13 cellular contexts compared by ENCODE assay signal in the genomic region with DNA sequence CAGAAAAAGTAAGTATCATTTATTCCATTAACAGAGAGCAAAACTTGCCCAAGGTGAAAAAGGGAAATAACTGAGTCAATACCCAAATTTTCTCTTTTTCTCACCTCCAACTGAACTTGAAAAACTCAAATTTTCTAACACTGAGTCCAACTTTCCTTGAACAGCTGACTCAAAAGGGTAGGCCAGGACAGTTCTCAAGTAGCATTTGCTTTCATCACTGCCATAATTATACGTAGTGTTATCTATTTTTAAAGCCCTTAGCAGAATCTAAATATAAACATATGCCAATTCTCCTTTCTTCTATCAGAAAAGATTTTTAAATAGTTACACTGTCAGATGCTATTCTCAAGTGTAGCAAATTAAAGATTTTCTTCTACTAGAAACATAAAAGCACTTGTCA. TPM values are rescaled to one million over a fixed set of nuclear protein-coding genes. Genes with fewer than 3 reads are reported as not detected.
DNase-seq lines count a peak whose midpoint lies in the region; ATAC-seq and TF ChIP-seq lines count a peak whose summit lies in the region.
"Had no signal": no experiment of that assay in that cellular context is flagged by ENCODE, and none has a peak within 500 bp of the region (broad histone marks: within the 10 kb centered on the region; RNA-seq: fewer than 3 reads in every experiment).

No MANE protein-coding gene starts in this region.

- 24% methylated on average over 1 of the region's 1 CpG for WGBS in right cardiac atrium

- no peaks in the 10 kb centered on the region for H3K9me3 Mint-ChIP-seq in activated naive CD4-positive, alpha-beta T cell treated with anti-CD3 and anti-CD28 coated beads, Interleukin-2, amount 50 U/mL, for 24 hours
- H3K9me3 Mint-ChIP-seq in activated B cell treated with CpG ODN at 0.5 μM for 24 hours = no peaks in the 10 kb centered on the region
- H3K9me3 Mint-ChIP-seq in stimulated activated effector memory CD8-positive, alpha-beta T cell treated with anti-CD3 and anti-CD28 coated beads, Interleukin-12 subunit alpha, Interleukin-12 subunit beta, amount 100 ng/mL, for 72 hours = no peaks in the 10 kb centered on the region

- no peaks in the 10 kb centered on the region for H3K9me3 ChIP-seq in right cardiac atrium (ENCODE audit: control insufficient read depth, low read length)
- H3K9me3 ChIP-seq: tibial nerve had no signal

- H3K36me3 Mint-ChIP-seq in activated naive CD4-positive, alpha-beta T cell treated with anti-CD3 and anti-CD28 coated beads, Interleukin-2, amount 50 U/mL, for 24 hours = peaks cover 29% of the 10 kb centered on the region
- H3K36me3 Mint-ChIP-seq in activated B cell treated with CpG ODN at 0.5 μM for 24 hours (ENCODE audit: low read depth) = peaks cover 62% of the 10 kb centered on the region
- peaks cover 83% of the 10 kb centered on the region for H3K36me3 Mint-ChIP-seq in stimulated activated effector memory CD8-positive, alpha-beta T cell treated with anti-CD3 and anti-CD28 coated beads, Interleukin-12 subunit alpha, Interleukin-12 subunit beta, amount 100 ng/mL, for 72 hours

- H3K27ac ChIP-seq in right cardiac atrium (ENCODE audit: low read length) = peak overlapping the region; percentile 42
- H3K27ac ChIP-seq: tibial nerve had no signal

- H3K27ac Mint-ChIP-seq in activated naive CD4-positive, alpha-beta T cell treated with anti-CD3 and anti-CD28 coated beads, Interleukin-2, amount 50 U/mL, for 24 hours = peak overlapping the region; percentile 56
- no peak overlapping the region for H3K27ac Mint-ChIP-seq in activated B cell treated with CpG ODN at 0.5 μM for 24 hours
- peak overlapping the region; percentile 70 for H3K27ac Mint-ChIP-seq in stimulated activated effector memory CD8-positive, alpha-beta T cell treated with anti-CD3 and anti-CD28 coated beads, Interleukin-12 subunit alpha, Interleukin-12 subunit beta, amount 100 ng/mL, for 72 hours

- intact Hi-C loops in activated B cell treated with CpG ODN at 0.5 μM for 24 hours (cut with micrococcal nuclease) (loop anchor here (5.0 to 10.0 kb wide), 2 partner anchors 93 to 690 kb away; no protein-coding TSS in a partner anchor), right cardiac atrium (cut with DNase I) (no loop called here)

- CTCF ChIA-PET in activated B cell treated with CpG ODN at 0.5 μM for 24 hours (lab: Charles Lee) = no interaction called here

- H3K27me3 Mint-ChIP-seq in activated naive CD4-positive, alpha-beta T cell treated with anti-CD3 and anti-CD28 coated beads, Interleukin-2, amount 50 U/mL, for 24 hours = no peaks in the 10 kb centered on the region
- H3K27me3 Mint-ChIP-seq in activated B cell treated with CpG ODN at 0.5 μM for 24 hours = no peaks in the 10 kb centered on the region

- no peak for TF ChIP-seq CTCF in activated B cell treated with CpG ODN at 0.5 μM for 24 hours (IDR thresholded peaks at IDR 0.05)

- no peaks in the 10 kb centered on the region for H3K27me3 ChIP-seq in right cardiac atrium (ENCODE audit: control insufficient read depth, insufficient read depth)
- H3K27me3 ChIP-seq: tibial nerve had no signal

- peaks cover 7% of the 10 kb centered on the region for H3K4me1 ChIP-seq in right cardiac atrium (ENCODE audit: control insufficient read depth, insufficient read depth, low read length)

- DNase-seq in activated naive CD4-positive, alpha-beta T cell (lab: John Stamatoyannopoulos, UW) = no peak
- no peak for DNase-seq in activated B cell treated with CpG ODN at 0.5 μM for 24 hours
- DNase-seq in right cardiac atrium = no peak
- no peak for DNase-seq in stimulated activated effector memory CD8-positive, alpha-beta T cell treated with anti-CD3 and anti-CD28 coated beads, Interleukin-12 subunit alpha, Interleukin-12 subunit beta, amount 100 ng/mL, for 72 hours (ENCODE audit: low spot score in 2 of 2)
- no peak for DNase-seq in Kasumi-1 (lab: John Stamatoyannopoulos, UW)
- DNase-seq in NCI-H128 (lab: John Stamatoyannopoulos, UW; ENCODE audit: unreplicated experiment) = no peak
- no peak for DNase-seq in activated effector memory CD4-positive, alpha-beta T cell treated with Interleukin-2 at 50 U/mL for 16 hours
- DNase-seq: cerebellar nuclear complex, kidney, NCI-H1694, SW 1271 had no signal

- peak overlapping the region; percentile 84 for H3K4me3 Mint-ChIP-seq in activated naive CD4-positive, alpha-beta T cell treated with anti-CD3 and anti-CD28 coated beads, Interleukin-2, amount 50 U/mL, for 24 hours
- H3K4me3 Mint-ChIP-seq in activated B cell treated with CpG ODN at 0.5 μM for 24 hours = peak overlapping the region; percentile 25
- peak overlapping the region; percentile 87 for H3K4me3 Mint-ChIP-seq in stimulated activated effector memory CD8-positive, alpha-beta T cell treated with anti-CD3 and anti-CD28 coated beads, Interleukin-12 subunit alpha, Interleukin-12 subunit beta, amount 100 ng/mL, for 72 hours

- peak overlapping the region; percentile 51 for H3K4me3 ChIP-seq in right cardiac atrium (ENCODE audit: low read length)
- H3K4me3 ChIP-seq: tibial nerve had no signal

- POLR2A ChIA-PET in activated B cell treated with CpG ODN at 0.5 μM for 24 hours (lab: Charles Lee) = no interaction called here

- peaks cover 80% of the 10 kb centered on the region for H3K4me1 Mint-ChIP-seq in activated naive CD4-positive, alpha-beta T cell treated with anti-CD3 and anti-CD28 coated beads, Interleukin-2, amount 50 U/mL, for 24 hours
- H3K4me1 Mint-ChIP-seq in activated B cell treated with CpG ODN at 0.5 μM for 24 hours = peaks cover 82% of the 10 kb centered on the region
- peaks cover 64% of the 10 kb centered on the region for H3K4me1 Mint-ChIP-seq in stimulated activated effector memory CD8-positive, alpha-beta T cell treated with anti-CD3 and anti-CD28 coated beads, Interleukin-12 subunit alpha, Interleukin-12 subunit beta, amount 100 ng/mL, for 72 hours

- no peak for ATAC-seq in activated B cell treated with CpG ODN at 0.5 μM for 24 hours (ENCODE audit: low read depth)
- no peak for ATAC-seq in right cardiac atrium
- ATAC-seq in stimulated activated effector memory CD8-positive, alpha-beta T cell treated with anti-CD3 and anti-CD28 coated beads, Interleukin-12 subunit alpha, Interleukin-12 subunit beta, amount 100 ng/mL, for 72 hours = peak; percentile 42

RNA-seq across cellular contexts. Expression of a gene that starts 3.5 kb away (rescaled TPM):
- total RNA-seq in activated B cell treated with CpG ODN at 0.5 μM for 24 hours (118 and 153 TPM in 2 replicates), right cardiac atrium (100 to 1,000 TPM; 150 to 180 (median 156) TPM)
- 63.2 TPM for polyA plus RNA-seq in right cardiac atrium

RNA-seq across cellular contexts. Expression of a gene that starts 51.1 kb away (rescaled TPM):
- 47.2 and 49.4 TPM in 2 replicates for total RNA-seq in activated B cell treated with CpG ODN at 0.5 μM for 24 hours
- 10 to 100 TPM; 22.3 to 30.7 (median 27.3) TPM for total RNA-seq in right cardiac atrium
- 5.5 TPM for polyA plus RNA-seq in right cardiac atrium

Comparison
In these comparisons a context has a peak if more than half of its experiments do, and no peak if none do; other contexts are left out.
1. H3K4me3 Mint-ChIP-seq: peak in every context shown above with its lines; median percentile 87 in stimulated activated effector memory CD8-positive, alpha-beta T cell treated with anti-CD3 and anti-CD28 coated beads, Interleukin-12 subunit alpha, Interleukin-12 subunit beta, amount 100 ng/mL, for 72 hours; 84 in activated naive CD4-positive, alpha-beta T cell treated with anti-CD3 and anti-CD28 coated beads, Interleukin-2, amount 50 U/mL, for 24 hours; 25 in activated B cell treated with CpG ODN at 0.5 μM for 24 hours.